Comparison of ENCODE assay signal across 8 cellular contexts in the genomic region with DNA sequence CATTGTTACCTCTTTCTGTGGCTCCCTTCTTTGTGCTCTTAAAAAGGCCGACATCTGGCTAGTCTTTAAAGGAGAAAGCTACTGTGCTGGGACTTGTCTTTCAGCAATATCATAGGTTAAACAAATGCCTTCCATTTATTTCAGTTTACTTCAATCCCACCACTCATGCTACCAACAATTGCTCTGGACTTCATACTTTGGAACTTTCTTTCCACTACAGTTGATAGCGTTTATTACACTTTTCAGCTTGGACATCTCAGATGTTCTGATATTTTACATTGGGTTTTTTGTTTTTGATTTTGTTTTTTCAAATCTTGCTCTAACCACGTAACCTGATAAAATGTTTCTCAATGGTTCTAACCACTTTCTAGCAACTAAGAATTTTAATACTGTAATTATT. TPM values are rescaled to one million over a fixed set of nuclear protein-coding genes. Genes with fewer than 3 reads are reported as not detected.
A peak's percentile ranks its signal among the peaks of the same experiment; 100 is the strongest.
DNase-seq lines count a peak whose midpoint lies in the region; ATAC-seq and TF ChIP-seq lines count a peak whose summit lies in the region.

No MANE protein-coding gene starts in this region.

- intact Hi-C loops in right lobe of liver (cut with DNase I): no loop called here
- intact Hi-C loops in tibial artery (cut with DNase I; ENCODE audit: low total_unique reads): loop anchor here (5.0 to 10.0 kb wide), 2 partner anchors 37 to 135 kb away; no protein-coding TSS in a partner anchor

- no peaks in the 10 kb centered on the region for H3K27me3 Mint-ChIP-seq in activated T-cell treated with anti-CD3 and anti-CD28 coated beads, Interleukin-2, amount 50 U/mL, for 24 hours
- H3K27me3 Mint-ChIP-seq in activated T-cell treated with anti-CD3 and anti-CD28 coated beads, Interleukin-2, amount 50 U/mL, for 72 hours (ENCODE audit: low read depth): no peaks in the 10 kb centered on the region

- no peaks in the 10 kb centered on the region for H3K9me3 Mint-ChIP-seq in activated T-cell treated with anti-CD3 and anti-CD28 coated beads, Interleukin-2, amount 50 U/mL, for 24 hours
- H3K9me3 Mint-ChIP-seq in activated T-cell treated with anti-CD3 and anti-CD28 coated beads, Interleukin-2, amount 50 U/mL, for 72 hours: peaks cover 0 to 1% of the 10 kb centered on the region in 2 donors

- H3K4me1 Mint-ChIP-seq in activated T-cell treated with anti-CD3 and anti-CD28 coated beads, Interleukin-2, amount 50 U/mL, for 24 hours (ENCODE audit: low read depth): peaks cover 41% of the 10 kb centered on the region
- H3K4me1 Mint-ChIP-seq in activated T-cell treated with anti-CD3 and anti-CD28 coated beads, Interleukin-2, amount 50 U/mL, for 72 hours (ENCODE audit: low read depth): peaks cover 22% of the 10 kb centered on the region

- H3K36me3 ChIP-seq in adipocyte (ENCODE audit: control insufficient read depth, insufficient read depth, low read length, severe bottlenecking) (no peaks in the 10 kb centered on the region), right lobe of liver (no peaks in the 10 kb centered on the region), tibial artery (peaks cover 0 to 2% (median 0%) of the 10 kb centered on the region in 3 donors)

- peak overlapping the region; percentile 92 for H3K4me3 ChIP-seq in adipocyte (ENCODE audit: low read length)
- H3K4me3 ChIP-seq in right lobe of liver: peak overlapping the region; percentile 75 to 89 (median 87)
- peak overlapping the region; percentile 80 to 88 for H3K4me3 ChIP-seq in tibial artery

- H3K9me3 ChIP-seq in adipocyte (ENCODE audit: control insufficient read depth, low read length): no peaks in the 10 kb centered on the region
- no peaks in the 10 kb centered on the region for H3K9me3 ChIP-seq in right lobe of liver
- H3K9me3 ChIP-seq in tibial artery: no peaks in the 10 kb centered on the region

- peaks cover 41% of the 10 kb centered on the region for H3K36me3 Mint-ChIP-seq in activated T-cell treated with anti-CD3 and anti-CD28 coated beads, Interleukin-2, amount 50 U/mL, for 24 hours (ENCODE audit: low read depth)
- peaks cover 18 to 29% of the 10 kb centered on the region in 2 donors for H3K36me3 Mint-ChIP-seq in activated T-cell treated with anti-CD3 and anti-CD28 coated beads, Interleukin-2, amount 50 U/mL, for 72 hours (ENCODE audit: insufficient read depth in 2 of 2)

- H3K4me1 ChIP-seq in adipocyte (ENCODE audit: control insufficient read depth, insufficient read depth, low read length) (peaks cover 20% of the 10 kb centered on the region), right lobe of liver (peaks cover 2 to 17% (median 8%) of the 10 kb centered on the region in 4 donors), tibial artery (peaks cover 0 to 35% (median 17%) of the 10 kb centered on the region in 4 donors)

- TF ChIP-seq CTCF in right lobe of liver (IDR thresholded peaks at IDR 0.05): no peak
- TF ChIP-seq CTCF in tibial artery (IDR thresholded peaks at IDR 0.05): no peak

- no peak for TF ChIP-seq POLR2A in right lobe of liver (IDR thresholded peaks at IDR 0.05)

- peak overlapping the region; percentile 94 for H3K4me3 Mint-ChIP-seq in activated T-cell treated with anti-CD3 and anti-CD28 coated beads, Interleukin-2, amount 50 U/mL, for 24 hours
- H3K4me3 Mint-ChIP-seq in activated T-cell treated with anti-CD3 and anti-CD28 coated beads, Interleukin-2, amount 50 U/mL, for 72 hours: peak overlapping the region in 1 of 2 donors; percentile 89

- H3K27ac Mint-ChIP-seq in activated T-cell treated with anti-CD3 and anti-CD28 coated beads, Interleukin-2, amount 50 U/mL, for 24 hours: peak overlapping the region; percentile 99
- H3K27ac Mint-ChIP-seq in activated T-cell treated with anti-CD3 and anti-CD28 coated beads, Interleukin-2, amount 50 U/mL, for 72 hours: no peak overlapping the region

- WGBS in right lobe of liver (ENCODE audit: insufficient coverage, low coverage, low lambda C conversion rate, missing lambda C conversion rate): 15% methylated on average over 3 of the region's 3 CpGs

- peak overlapping the region; percentile 89 for H3K9ac ChIP-seq in adipocyte (ENCODE audit: low read length)

- H3K27ac ChIP-seq in right lobe of liver: peak overlapping the region; percentile 93 to 97 (median 97)
- peak overlapping the region; percentile 95 to 96 for H3K27ac ChIP-seq in tibial artery

- DNase-seq in activated T-cell treated with anti-CD3 and anti-CD28 coated beads, Interleukin-2, amount 50 U/mL, for 24 hours: no peak
- DNase-seq in activated T-cell treated with anti-CD3 and anti-CD28 coated beads, Interleukin-2, amount 50 U/mL, for 72 hours: no peak
- DNase-seq in adipocyte (ENCODE audit: low read depth) (peak; percentile 22), right lobe of liver (no peak), tibial artery (no peak), KG1 (lab: John Stamatoyannopoulos, UW) (no peak), T1000 (lab: John Stamatoyannopoulos, UW) (no peak)

- no peak for ATAC-seq in activated T-cell treated with anti-CD3 and anti-CD28 coated beads, Interleukin-2, amount 50 U/mL, for 72 hours (replicated peaks in 1 of 2)
- no peak for ATAC-seq in right lobe of liver
- no peak for ATAC-seq in HG02571 (IDR thresholded peaks at IDR 0.05; ENCODE audit: unreplicated experiment)

- H3K27me3 ChIP-seq in adipocyte (replicated peaks; ENCODE audit: control insufficient read depth, insufficient read depth, low read length) (no peaks in the 10 kb centered on the region), right lobe of liver (no peaks in the 10 kb centered on the region), tibial artery (no peaks in the 10 kb centered on the region)

RNA-seq across cellular contexts. Expression of gene CBLB, which starts 1.2 kb away (rescaled TPM):
- 100 to 1,000 TPM; 159 to 191 TPM for total RNA-seq in activated T-cell treated with anti-CD3 and anti-CD28 coated beads, Interleukin-2, amount 50 U/mL, for 72 hours
- total RNA-seq in right lobe of liver: 10 to 100 TPM in 5 of 6 experiments, 1 to 10 TPM in 1; 9.4 to 21.4 (median 18.2) TPM

Comparison
In these comparisons a context has a peak if more than half of its experiments do, and no peak if none do; other contexts are left out.
1. RNA of gene CBLB, which starts 1.2 kb away (total RNA-seq): 159 to 191 TPM in activated T-cell treated with anti-CD3 and anti-CD28 coated beads, Interleukin-2, amount 50 U/mL, for 72 hours; 9.4 to 21.4 TPM in right lobe of liver; every median in the first group is over 4 times any median in the second.
2. Peak in every context shown above with its lines, with median percentiles within 50 percentile points of each other: H3K4me3 ChIP-seq.